In genomic region chr22:22035203-22035602, GRCh38 we compare ENCODE assay signal across 29 cellular contexts.
"Had no signal": no experiment of that assay in that cellular context is flagged by ENCODE, and none has a peak within 500 bp of the region (broad histone marks: within the 10 kb centered on the region; RNA-seq: fewer than 3 reads in every experiment).

No MANE protein-coding gene starts in this region.

- H3K9me3 ChIP-seq: adrenal gland, body of pancreas, breast epithelium had no signal

- DNase-seq: activated CD4-positive, alpha-beta T cell treated with anti-CD3 and anti-CD28 coated beads for 36 hours; activated CD4-positive, alpha-beta T cell treated with anti-CD3 and anti-CD28 coated beads, Interleukin-2, amount 10 ng/mL, durations not matched to agents 7 days and 5 days; activated CD4-positive, alpha-beta T cell treated with anti-CD3 and anti-CD28 coated beads, Interleukin-2, amount 50 U/mL, for 48 hours; activated gamma-delta T cell treated with Interleukin-2 at 50 U/mL for 16 hours; activated naive CD4-positive, alpha-beta T cell treated with anti-CD3 and anti-CD28 coated beads for 36 hours; activated T-cell treated with anti-CD3 and anti-CD28 coated beads, Interleukin-2, amount 50 U/mL, for 24 hours; adrenal gland; body of pancreas; Kasumi-1; MM.1S; MV-4-11; NCI-H1092; NCI-H1436 treated with DMSO at 0.1 percent for 48 hours; NCI-H1694 treated with DMSO at 0.1 percent for 48 hours; NCI-H2029; NCI-H345; NCI-H524 treated with DMSO at 0.1 percent for 48 hours; PC-9; SIG-M5; T1000 had no signal

- H3K27me3 Mint-ChIP-seq: activated CD4-positive, alpha-beta T cell treated with anti-CD3 and anti-CD28 coated beads for 36 hours had no signal

- H3K4me3 ChIP-seq: adrenal gland, body of pancreas, breast epithelium, PC-9 had no signal

- H3K9me3 Mint-ChIP-seq: activated CD4-positive, alpha-beta T cell treated with anti-CD3 and anti-CD28 coated beads, Interleukin-2, amount 10 ng/mL, durations not matched to agents 7 days and 5 days; activated naive CD4-positive, alpha-beta T cell treated with anti-CD3 and anti-CD28 coated beads for 36 hours; activated naive CD4-positive, alpha-beta T cell treated with anti-CD3 and anti-CD28 coated beads, Interleukin-2, amount 50 U/mL, for 72 hours; activated T-cell treated with anti-CD3 and anti-CD28 coated beads, Interleukin-2, amount 50 U/mL, for 24 hours; activated T-helper 1 cell treated with anti-CD3 and anti-CD28 coated beads, Interleukin-12 subunit alpha, Interleukin-12 subunit beta, Interleukin-2, Interleukin-4 antibody, amounts not matched to agents 30 ng/mL and 10 ng/mL and 1 ng/mL, durations not matched to agents 14 hours and 24 hours and 36 hours had no signal

- H3K4me1 Mint-ChIP-seq: activated CD4-positive, alpha-beta T cell treated with anti-CD3 and anti-CD28 coated beads for 36 hours; activated CD4-positive, alpha-beta T cell treated with anti-CD3 and anti-CD28 coated beads, Interleukin-2, amount 10 ng/mL, durations not matched to agents 7 days and 5 days had no signal

- H3K27ac ChIP-seq: adrenal gland, body of pancreas, breast epithelium, PC-9, RWPE1 had no signal

- H2AFZ ChIP-seq: PC-9 had no signal

- ATAC-seq: activated CD4-positive, alpha-beta T cell treated with anti-CD3 and anti-CD28 coated beads for 36 hours; activated CD4-positive, CD25-positive, alpha-beta regulatory T cell treated with anti-CD3 and anti-CD28 coated beads, Interleukin-2, amount 50 U/mL, for 24 hours; activated CD8-positive, alpha-beta T cell treated with anti-CD3 and anti-CD28 coated beads, Interleukin-2, amount 10 ng/mL, durations not matched to agents 7 days and 5 days; activated naive CD4-positive, alpha-beta T cell treated with anti-CD3 and anti-CD28 coated beads, Interleukin-2, amount 50 U/mL, for 72 hours; body of pancreas; Right ventricle myocardium inferior had no signal

- FAIRE-seq: astrocyte, RCC 7860 had no signal

- H3K36me3 ChIP-seq: adrenal gland, breast epithelium had no signal

- H3K27ac Mint-ChIP-seq: activated CD4-positive, alpha-beta T cell treated with anti-CD3 and anti-CD28 coated beads for 36 hours; activated CD4-positive, alpha-beta T cell treated with anti-CD3 and anti-CD28 coated beads, Interleukin-2, amount 10 ng/mL, durations not matched to agents 7 days and 5 days; activated CD8-positive, alpha-beta T cell treated with anti-CD3 and anti-CD28 coated beads, Interleukin-2, amount 10 ng/mL, durations not matched to agents 7 days and 5 days; activated naive CD4-positive, alpha-beta T cell treated with anti-CD3 and anti-CD28 coated beads for 36 hours; activated naive CD4-positive, alpha-beta T cell treated with anti-CD3 and anti-CD28 coated beads, Interleukin-2, amount 50 U/mL, for 72 hours; activated T-cell treated with anti-CD3 and anti-CD28 coated beads, Interleukin-2, amount 50 U/mL, for 24 hours; activated T-helper 1 cell treated with anti-CD3 and anti-CD28 coated beads, Interleukin-12 subunit alpha, Interleukin-12 subunit beta, Interleukin-2, Interleukin-4 antibody, amounts not matched to agents 30 ng/mL and 10 ng/mL and 1 ng/mL, durations not matched to agents 14 hours and 24 hours and 36 hours had no signal

- H3K4me1 ChIP-seq: adrenal gland, body of pancreas, breast epithelium had no signal

- H3K27me3 ChIP-seq: adrenal gland, body of pancreas, breast epithelium had no signal

- H3K36me3 Mint-ChIP-seq: activated naive CD4-positive, alpha-beta T cell treated with anti-CD3 and anti-CD28 coated beads, Interleukin-2, amount 50 U/mL, for 72 hours had no signal

- H3K4me2 ChIP-seq: PC-9 had no signal

- H3K4me3 Mint-ChIP-seq: activated CD4-positive, alpha-beta T cell treated with anti-CD3 and anti-CD28 coated beads for 36 hours; activated CD4-positive, alpha-beta T cell treated with anti-CD3 and anti-CD28 coated beads, Interleukin-2, amount 10 ng/mL, durations not matched to agents 7 days and 5 days; activated CD8-positive, alpha-beta T cell treated with anti-CD3 and anti-CD28 coated beads, Interleukin-2, amount 10 ng/mL, durations not matched to agents 7 days and 5 days; activated naive CD4-positive, alpha-beta T cell treated with anti-CD3 and anti-CD28 coated beads for 36 hours; activated T-cell treated with anti-CD3 and anti-CD28 coated beads, Interleukin-2, amount 50 U/mL, for 24 hours; activated T-helper 1 cell treated with anti-CD3 and anti-CD28 coated beads, Interleukin-12 subunit alpha, Interleukin-12 subunit beta, Interleukin-2, Interleukin-4 antibody, amounts not matched to agents 30 ng/mL and 10 ng/mL and 1 ng/mL, durations not matched to agents 14 hours and 24 hours and 36 hours had no signal
